In genomic region chr10:119253433-119254174, GRCh38 we compare ENCODE assay signal across 1 cellular context.
A peak's percentile ranks its signal among the peaks of the same experiment; 100 is the strongest.
TF ChIP-seq lines count a peak whose summit lies in the region.

No MANE protein-coding gene starts in this region.

TF ChIP-seq in HepG2, 621 proteins besides CTCF, POLR2A, EP300 and RAD21 (continued from another document):
- TF ChIP-seq SAFB2 (CRISPR knock-in tag; IDR thresholded peaks at IDR 0.05; ENCODE audit: borderline replicate concordance, low read depth) = no peak
- TF ChIP-seq HNF4G (IDR thresholded peaks at IDR 0.05; ENCODE audit: borderline replicate concordance, low read depth, low read length) = peak; percentile 49
- peak; percentile 76; the same call in 1 of the 2 replicates for TF ChIP-seq HNF4G (CRISPR knock-in tag; IDR thresholded peaks at IDR 0.05; ENCODE audit: borderline replicate concordance, low read depth)
- no peak for TF ChIP-seq RFX5 (IDR thresholded peaks at IDR 0.05; ENCODE audit: low read depth, low read length)
- TF ChIP-seq HDAC1 (CRISPR knock-in tag; IDR thresholded peaks at IDR 0.05) = peak; percentile 77; the same call in 1 of the 2 replicates
- no peak for TF ChIP-seq RCOR2 (CRISPR knock-in tag; IDR thresholded peaks at IDR 0.05)
- TF ChIP-seq MAZ (IDR thresholded peaks at IDR 0.05; ENCODE audit: borderline replicate concordance, low read depth, low read length) = 0 out of 2 replicates have a peak, but pooled peaks have one; percentile 37
- peak; percentile 34; the same call in 1 of the 2 replicates for TF ChIP-seq MAZ (CRISPR knock-in tag; IDR thresholded peaks at IDR 0.05; ENCODE audit: low read depth)
- TF ChIP-seq ZNF75D (CRISPR knock-in tag; IDR thresholded peaks at IDR 0.05; ENCODE audit: borderline replicate concordance) = no peak
- TF ChIP-seq HNRNPL (IDR thresholded peaks at IDR 0.05; ENCODE audit: low read depth, low read length) = no peak
- TF ChIP-seq CBX2 (IDR thresholded peaks at IDR 0.05; ENCODE audit: low read depth, low read length) = no peak
- no peak for TF ChIP-seq CBX2 (CRISPR knock-in tag; IDR thresholded peaks at IDR 0.05; ENCODE audit: low read depth)
- TF ChIP-seq ZBTB42 (CRISPR knock-in tag; IDR thresholded peaks at IDR 0.05) = no peak
- TF ChIP-seq, protein P1, sequence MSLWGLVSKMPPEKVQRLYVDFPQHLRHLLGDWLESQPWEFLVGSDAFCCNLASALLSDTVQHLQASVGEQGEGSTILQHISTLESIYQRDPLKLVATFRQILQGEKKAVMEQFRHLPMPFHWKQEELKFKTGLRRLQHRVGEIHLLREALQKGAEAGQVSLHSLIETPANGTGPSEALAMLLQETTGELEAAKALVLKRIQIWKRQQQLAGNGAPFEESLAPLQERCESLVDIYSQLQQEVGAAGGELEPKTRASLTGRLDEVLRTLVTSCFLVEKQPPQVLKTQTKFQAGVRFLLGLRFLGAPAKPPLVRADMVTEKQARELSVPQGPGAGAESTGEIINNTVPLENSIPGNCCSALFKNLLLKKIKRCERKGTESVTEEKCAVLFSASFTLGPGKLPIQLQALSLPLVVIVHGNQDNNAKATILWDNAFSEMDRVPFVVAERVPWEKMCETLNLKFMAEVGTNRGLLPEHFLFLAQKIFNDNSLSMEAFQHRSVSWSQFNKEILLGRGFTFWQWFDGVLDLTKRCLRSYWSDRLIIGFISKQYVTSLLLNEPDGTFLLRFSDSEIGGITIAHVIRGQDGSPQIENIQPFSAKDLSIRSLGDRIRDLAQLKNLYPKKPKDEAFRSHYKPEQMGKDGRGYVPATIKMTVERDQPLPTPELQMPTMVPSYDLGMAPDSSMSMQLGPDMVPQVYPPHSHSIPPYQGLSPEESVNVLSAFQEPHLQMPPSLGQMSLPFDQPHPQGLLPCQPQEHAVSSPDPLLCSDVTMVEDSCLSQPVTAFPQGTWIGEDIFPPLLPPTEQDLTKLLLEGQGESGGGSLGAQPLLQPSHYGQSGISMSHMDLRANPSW (CRISPR knock-in tag; IDR thresholded peaks at IDR 0.05; ENCODE audit: borderline replicate concordance) = no peak; the same call in 1 of the 2 replicates
- peak; percentile 53; the same call in 1 of the 2 replicates for TF ChIP-seq ZNF878 (CRISPR knock-in tag; IDR thresholded peaks at IDR 0.05)
- TF ChIP-seq, protein P2, sequence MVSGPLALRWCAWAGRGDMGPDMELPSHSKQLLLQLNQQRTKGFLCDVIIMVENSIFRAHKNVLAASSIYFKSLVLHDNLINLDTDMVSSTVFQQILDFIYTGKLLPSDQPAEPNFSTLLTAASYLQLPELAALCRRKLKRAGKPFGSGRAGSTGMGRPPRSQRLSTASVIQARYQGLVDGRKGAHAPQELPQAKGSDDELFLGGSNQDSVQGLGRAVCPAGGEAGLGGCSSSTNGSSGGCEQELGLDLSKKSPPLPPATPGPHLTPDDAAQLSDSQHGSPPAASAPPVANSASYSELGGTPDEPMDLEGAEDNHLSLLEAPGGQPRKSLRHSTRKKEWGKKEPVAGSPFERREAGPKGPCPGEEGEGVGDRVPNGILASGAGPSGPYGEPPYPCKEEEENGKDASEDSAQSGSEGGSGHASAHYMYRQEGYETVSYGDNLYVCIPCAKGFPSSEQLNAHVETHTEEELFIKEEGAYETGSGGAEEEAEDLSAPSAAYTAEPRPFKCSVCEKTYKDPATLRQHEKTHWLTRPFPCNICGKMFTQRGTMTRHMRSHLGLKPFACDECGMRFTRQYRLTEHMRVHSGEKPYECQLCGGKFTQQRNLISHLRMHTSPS (CRISPR knock-in tag; IDR thresholded peaks at IDR 0.05; ENCODE audit: low read depth) = no peak; the same call in 1 of the 2 replicates
- peak; percentile 38; the same call in 1 of the 2 replicates for TF ChIP-seq GABPB1 (CRISPR knock-in tag; IDR thresholded peaks at IDR 0.05)
- TF ChIP-seq, protein P3, sequence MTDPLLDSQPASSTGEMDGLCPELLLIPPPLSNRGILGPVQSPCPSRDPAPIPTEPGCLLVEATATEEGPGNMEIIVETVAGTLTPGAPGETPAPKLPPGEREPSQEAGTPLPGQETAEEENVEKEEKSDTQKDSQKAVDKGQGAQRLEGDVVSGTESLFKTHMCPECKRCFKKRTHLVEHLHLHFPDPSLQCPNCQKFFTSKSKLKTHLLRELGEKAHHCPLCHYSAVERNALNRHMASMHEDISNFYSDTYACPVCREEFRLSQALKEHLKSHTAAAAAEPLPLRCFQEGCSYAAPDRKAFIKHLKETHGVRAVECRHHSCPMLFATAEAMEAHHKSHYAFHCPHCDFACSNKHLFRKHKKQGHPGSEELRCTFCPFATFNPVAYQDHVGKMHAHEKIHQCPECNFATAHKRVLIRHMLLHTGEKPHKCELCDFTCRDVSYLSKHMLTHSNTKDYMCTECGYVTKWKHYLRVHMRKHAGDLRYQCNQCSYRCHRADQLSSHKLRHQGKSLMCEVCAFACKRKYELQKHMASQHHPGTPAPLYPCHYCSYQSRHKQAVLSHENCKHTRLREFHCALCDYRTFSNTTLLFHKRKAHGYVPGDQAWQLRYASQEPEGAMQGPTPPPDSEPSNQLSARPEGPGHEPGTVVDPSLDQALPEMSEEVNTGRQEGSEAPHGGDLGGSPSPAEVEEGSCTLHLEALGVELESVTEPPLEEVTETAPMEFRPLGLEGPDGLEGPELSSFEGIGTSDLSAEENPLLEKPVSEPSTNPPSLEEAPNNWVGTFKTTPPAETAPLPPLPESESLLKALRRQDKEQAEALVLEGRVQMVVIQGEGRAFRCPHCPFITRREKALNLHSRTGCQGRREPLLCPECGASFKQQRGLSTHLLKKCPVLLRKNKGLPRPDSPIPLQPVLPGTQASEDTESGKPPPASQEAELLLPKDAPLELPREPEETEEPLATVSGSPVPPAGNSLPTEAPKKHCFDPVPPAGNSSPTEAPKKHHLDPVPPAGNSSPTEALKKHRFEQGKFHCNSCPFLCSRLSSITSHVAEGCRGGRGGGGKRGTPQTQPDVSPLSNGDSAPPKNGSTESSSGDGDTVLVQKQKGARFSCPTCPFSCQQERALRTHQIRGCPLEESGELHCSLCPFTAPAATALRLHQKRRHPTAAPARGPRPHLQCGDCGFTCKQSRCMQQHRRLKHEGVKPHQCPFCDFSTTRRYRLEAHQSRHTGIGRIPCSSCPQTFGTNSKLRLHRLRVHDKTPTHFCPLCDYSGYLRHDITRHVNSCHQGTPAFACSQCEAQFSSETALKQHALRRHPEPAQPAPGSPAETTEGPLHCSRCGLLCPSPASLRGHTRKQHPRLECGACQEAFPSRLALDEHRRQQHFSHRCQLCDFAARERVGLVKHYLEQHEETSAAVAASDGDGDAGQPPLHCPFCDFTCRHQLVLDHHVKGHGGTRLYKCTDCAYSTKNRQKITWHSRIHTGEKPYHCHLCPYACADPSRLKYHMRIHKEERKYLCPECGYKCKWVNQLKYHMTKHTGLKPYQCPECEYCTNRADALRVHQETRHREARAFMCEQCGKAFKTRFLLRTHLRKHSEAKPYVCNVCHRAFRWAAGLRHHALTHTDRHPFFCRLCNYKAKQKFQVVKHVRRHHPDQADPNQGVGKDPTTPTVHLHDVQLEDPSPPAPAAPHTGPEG (CRISPR knock-in tag; IDR thresholded peaks at IDR 0.05) = 0 out of 2 replicates have a peak, but pooled peaks have one; percentile 33
- TF ChIP-seq THAP8 (CRISPR knock-in tag; IDR thresholded peaks at IDR 0.05; ENCODE audit: borderline replicate concordance) = no peak
TF ChIP-seq in HepG2: peak in this region for 184.
